In the genomic region with DNA sequence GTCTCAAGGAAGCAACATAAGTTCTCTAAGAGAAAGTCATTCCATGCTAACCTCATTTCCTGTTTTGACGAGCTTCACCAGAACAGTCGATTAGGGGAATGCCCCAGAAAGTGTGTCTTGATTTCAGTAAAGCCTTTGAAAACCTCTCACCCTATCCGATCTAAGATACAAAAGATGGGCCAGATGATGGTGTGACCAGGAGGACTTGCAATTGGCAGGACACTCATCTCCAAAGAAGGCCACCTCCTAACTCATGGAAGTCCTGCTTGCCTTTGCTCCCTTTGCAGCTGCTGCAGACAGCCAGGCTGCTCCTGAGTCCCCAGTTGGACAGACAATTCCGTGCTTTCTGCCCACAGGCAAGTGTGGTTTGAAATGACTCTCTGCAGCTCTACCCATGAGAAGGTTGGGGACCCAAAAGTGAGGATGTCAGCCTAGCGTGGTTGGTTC, we compare ENCODE assay signal across 8 cellular contexts.
A peak's percentile ranks its signal among the peaks of the same experiment; 100 is the strongest.
DNase-seq lines count a peak whose midpoint lies in the region; ATAC-seq and TF ChIP-seq lines count a peak whose summit lies in the region.
"Not testable (repeated sequence)": the region's sequence is repeated elsewhere in the genome, so short reads cannot be mapped to it uniquely, and the experiment has no call there.

No MANE protein-coding gene starts in this region.

- H3K4me3 ChIP-seq in spleen: not testable (repeated sequence)

- H3K36me3 Mint-ChIP-seq in activated naive CD8-positive, alpha-beta T cell treated with anti-CD3 and anti-CD28 coated beads, Interleukin-2, amount 10 ng/mL, durations not matched to agents 7 days and 5 days: peaks cover 11% of the 10 kb centered on the region

- H3K36me3 ChIP-seq in spleen: not testable (repeated sequence)

- H3K4me1 ChIP-seq in spleen: peaks cover 0 to 34% (median 9%) of the 10 kb centered on the region in 6 donors

- H3K27ac Mint-ChIP-seq in activated naive CD8-positive, alpha-beta T cell treated with anti-CD3 and anti-CD28 coated beads, Interleukin-2, amount 10 ng/mL, durations not matched to agents 7 days and 5 days: peak overlapping the region; percentile 82
- peak overlapping the region in 1 of 2 donors; percentile 48 for H3K27ac Mint-ChIP-seq in stimulated activated naive CD8-positive, alpha-beta T cell treated with anti-CD3 and anti-CD28 coated beads, Interleukin-15, amount 100 ng/mL, for 72 hours

- intact Hi-C loops in spleen (cut with DNase I; ENCODE audit: low total_unique reads): not testable (repeated sequence)

- peak overlapping the region in 5 of 8 donors; percentile 55 to 72 (median 71) for H3K27ac ChIP-seq in spleen

- not testable (repeated sequence) for TF ChIP-seq CTCF in spleen (IDR thresholded peaks at IDR 0.05 in 8 of 11, conservative IDR thresholded peaks at IDR 0.05 in 3 of 11)

- POLR2A ChIA-PET in activated naive CD8-positive, alpha-beta T cell treated with anti-CD3 and anti-CD28 coated beads, Interleukin-2, amount 10 ng/mL, durations not matched to agents 7 days and 5 days (lab: Charles Lee): not testable (repeated sequence)

- not testable (repeated sequence) for TF ChIP-seq POLR2A in GM18505 (IDR thresholded peaks at IDR 0.05; ENCODE audit: borderline replicate concordance, extremely low read depth, insufficient read depth, insufficient read length); spleen (IDR thresholded peaks at IDR 0.05)

- not testable (repeated sequence) for H3K4me3 Mint-ChIP-seq in activated naive CD8-positive, alpha-beta T cell treated with anti-CD3 and anti-CD28 coated beads, Interleukin-2, amount 10 ng/mL, durations not matched to agents 7 days and 5 days
- H3K4me3 Mint-ChIP-seq in stimulated activated naive CD8-positive, alpha-beta T cell treated with anti-CD3 and anti-CD28 coated beads, Interleukin-15, amount 100 ng/mL, for 72 hours: peak overlapping the region in 1 of 2 donors; percentile 68

- DNase-seq in activated T-cell treated with anti-CD3 and anti-CD28 coated beads, Interleukin-2, amount 50 U/mL, for 1 hour: peak; percentile 60
- peak; percentile 69 for DNase-seq in activated naive CD8-positive, alpha-beta T cell treated with anti-CD3 and anti-CD28 coated beads, Interleukin-2, amount 10 ng/mL, durations not matched to agents 7 days and 5 days
- peak; percentile 77 for DNase-seq in spleen
- peak; percentile 73 to 76 for DNase-seq in stimulated activated naive CD8-positive, alpha-beta T cell treated with anti-CD3 and anti-CD28 coated beads, Interleukin-15, amount 100 ng/mL, for 72 hours

- not testable (repeated sequence) for H3K9me3 Mint-ChIP-seq in activated naive CD8-positive, alpha-beta T cell treated with anti-CD3 and anti-CD28 coated beads, Interleukin-2, amount 10 ng/mL, durations not matched to agents 7 days and 5 days; stimulated activated naive CD8-positive, alpha-beta T cell treated with anti-CD3 and anti-CD28 coated beads, Interleukin-15, amount 100 ng/mL, for 72 hours

- H3K9me3 ChIP-seq in spleen: not testable (repeated sequence)

- not testable (repeated sequence) for H3K27me3 Mint-ChIP-seq in activated naive CD8-positive, alpha-beta T cell treated with anti-CD3 and anti-CD28 coated beads, Interleukin-2, amount 10 ng/mL, durations not matched to agents 7 days and 5 days; stimulated activated naive CD8-positive, alpha-beta T cell treated with anti-CD3 and anti-CD28 coated beads, Interleukin-15, amount 100 ng/mL, for 72 hours

- WGBS in spleen, 5 donors: 20 to 53% (median 38%) methylated on average over 3 to 4 of the region's 5 CpGs; no CpG with 5 or more reads in 1 of the 5 donors

- H3K4me1 Mint-ChIP-seq in activated naive CD8-positive, alpha-beta T cell treated with anti-CD3 and anti-CD28 coated beads, Interleukin-2, amount 10 ng/mL, durations not matched to agents 7 days and 5 days: peaks cover 17% of the 10 kb centered on the region
- H3K4me1 Mint-ChIP-seq in stimulated activated naive CD8-positive, alpha-beta T cell treated with anti-CD3 and anti-CD28 coated beads, Interleukin-15, amount 100 ng/mL, for 72 hours: peaks cover 32% of the 10 kb centered on the region

- not testable (repeated sequence) for H3K27me3 ChIP-seq in spleen (replicated peaks in 1 of 7)

- ATAC-seq in GM18505 (IDR thresholded peaks at IDR 0.05; ENCODE audit: unreplicated experiment) (peak; percentile 48), GM21619 (IDR thresholded peaks at IDR 0.05; ENCODE audit: unreplicated experiment) (peak; percentile 56), HG03342 (IDR thresholded peaks at IDR 0.05; ENCODE audit: unreplicated experiment) (peak; percentile 45)
- ATAC-seq in activated CD4-positive, CD25-positive, alpha-beta regulatory T cell treated with anti-CD3 and anti-CD28 coated beads, Interleukin-2, amount 50 U/mL, for 24 hours: peak; percentile 53 to 59
- peak; percentile 83 for ATAC-seq in activated naive CD8-positive, alpha-beta T cell treated with anti-CD3 and anti-CD28 coated beads, Interleukin-2, amount 10 ng/mL, durations not matched to agents 7 days and 5 days (ENCODE audit: low read depth)
- peak; percentile 78 for ATAC-seq in stimulated activated naive CD8-positive, alpha-beta T cell treated with anti-CD3 and anti-CD28 coated beads, Interleukin-15, amount 100 ng/mL, for 72 hours
